ENCODE assay signal across 8 cellular contexts in the genomic region with DNA sequence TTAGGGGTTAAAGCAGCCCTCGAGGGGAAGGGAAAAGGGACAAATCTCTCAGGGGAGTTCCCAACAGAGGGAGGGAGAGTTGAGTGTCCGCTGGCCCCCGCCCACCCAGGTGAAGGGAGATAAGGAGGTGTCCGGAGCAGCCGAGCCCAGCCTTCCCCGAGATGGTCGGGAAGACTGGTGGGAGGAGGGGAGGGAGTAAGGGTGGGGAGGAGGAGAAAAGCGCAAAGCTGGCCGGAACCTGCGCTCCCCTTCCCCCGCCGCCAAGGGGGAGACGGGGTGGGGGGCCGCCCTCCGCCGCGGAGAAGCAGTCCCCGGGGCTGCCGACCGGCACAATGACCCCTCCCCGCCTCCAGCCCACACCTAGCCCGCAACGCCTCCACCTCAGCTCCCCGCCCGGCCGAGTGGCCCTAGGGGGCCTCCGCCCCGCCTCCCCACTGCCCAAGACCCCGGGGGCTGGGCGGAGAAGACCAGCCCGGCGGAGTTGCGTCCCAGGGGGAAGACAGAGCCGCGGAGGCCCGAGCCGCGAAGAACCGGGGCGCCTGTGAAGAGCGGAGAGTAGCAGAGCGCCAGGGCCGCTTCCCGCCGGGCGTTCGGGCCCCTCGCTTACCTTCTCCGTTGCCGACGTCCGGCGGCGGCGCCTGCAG. TPM values are rescaled to one million over a fixed set of nuclear protein-coding genes. Genes with fewer than 3 reads are reported as not detected.
DNase-seq lines count a peak whose midpoint lies in the region; ATAC-seq, FAIRE-seq and TF ChIP-seq lines count a peak whose summit lies in the region.

No MANE protein-coding gene starts in this region.

- peak overlapping the region; percentile 94 for H3K4me3 ChIP-seq in Jurkat, Clone E6-1 (ENCODE audit: low read length)
- H3K4me3 ChIP-seq in WI38 (ENCODE audit: low read depth, low read length), result peak overlapping the region; percentile 82
- H3K4me3 ChIP-seq in choroid plexus epithelial cell (ENCODE audit: low read depth, low read length), result peak overlapping the region; percentile 89
- peak overlapping the region; percentile 84 to 100 for H3K4me3 ChIP-seq in left lung

- DNase-seq in EL (peak; percentile 49), choroid plexus epithelial cell (ENCODE audit: low read depth) (peak; percentile 47), left lung (peak; percentile 61 to 86), RCC 7860 (ENCODE audit: low spot score) (no peak)
- no peak for DNase-seq in Jurkat, Clone E6-1 (ENCODE audit: low read depth, low spot score)
- peak; percentile 22 to 24 for DNase-seq in stimulated activated CD4-positive, alpha-beta T cell treated with anti-CD3 and anti-CD28 coated beads, Interleukin-4, amount 100 ng/mL, for 48 hours (ENCODE audit: low read depth in 2 of 2)

- peak overlapping the region; percentile 96 to 98 for H3K27ac ChIP-seq in left lung

- H3K36me3 ChIP-seq in left lung, result no peaks in the 10 kb centered on the region

- FAIRE-seq in RCC 7860 (lab: Jason Lieb, UNC), result no peak

- H3K27me3 ChIP-seq in left lung, result no peaks in the 10 kb centered on the region

- peaks cover 11 to 44% of the 10 kb centered on the region in 2 donors for H3K4me1 ChIP-seq in left lung

- no peaks in the 10 kb centered on the region for H3K9me3 ChIP-seq in left lung

- no peak for TF ChIP-seq CTCF in WI38 (IDR thresholded peaks at IDR 0.05; ENCODE audit: low read depth, low read length)
- no peak for TF ChIP-seq CTCF in choroid plexus epithelial cell (conservative IDR thresholded peaks at IDR 0.05; ENCODE audit: low read depth, low read length)
- no peak for TF ChIP-seq CTCF in left lung (IDR thresholded peaks at IDR 0.05)

- intact Hi-C loops in left lung (cut with DNase I), result no loop called here

- ATAC-seq in GM21723 (IDR thresholded peaks at IDR 0.05; ENCODE audit: unreplicated experiment) (peak; percentile 18), left lung (peak; percentile 43)

RNA-seq across cellular contexts. Expression of gene RSF1, which starts 0.5 kb away (rescaled TPM):
- polyA plus RNA-seq in Jurkat, Clone E6-1 (2012; ENCODE audit: insufficient read depth, insufficient read length), result 17.5 TPM
- 10 to 100 TPM; 49.3 to 51.3 TPM for total RNA-seq in left lung

RNA-seq across cellular contexts. Expression of gene AAMDC, which starts 0.9 kb away (rescaled TPM):
- polyA plus RNA-seq in Jurkat, Clone E6-1 (2012; ENCODE audit: insufficient read depth, insufficient read length), result 36.9 TPM
- 10 to 100 TPM; 21.4 to 33.8 TPM for total RNA-seq in left lung

Comparison
In these comparisons a context has a peak if more than half of its experiments do, and no peak if none do; other contexts are left out.
1. DNase-seq: peak in EL (single experiment), choroid plexus epithelial cell (single experiment), left lung (2 of 2) and stimulated activated CD4-positive, alpha-beta T cell treated with anti-CD3 and anti-CD28 coated beads, Interleukin-4, amount 100 ng/mL, for 48 hours (2 of 2); none in Jurkat, Clone E6-1 (single experiment) and RCC 7860 (single experiment).
2. Peak in every context shown above with its lines, with median percentiles within 50 percentile points of each other: H3K4me3 ChIP-seq.